Comparison of ENCODE assay signal across 10 cellular contexts in genomic region chr2:239441261-239441701, GRCh38. TPM values are rescaled to one million over a fixed set of nuclear protein-coding genes. Genes with fewer than 3 reads are reported as not detected.
DNase-seq lines count a peak whose midpoint lies in the region; ATAC-seq and TF ChIP-seq lines count a peak whose summit lies in the region.
"Had no signal": no experiment of that assay in that cellular context is flagged by ENCODE, and none has a peak within 500 bp of the region (broad histone marks: within the 10 kb centered on the region; RNA-seq: fewer than 3 reads in every experiment).

No MANE protein-coding gene starts in this region.

- no peak overlapping the region for H4K5ac ChIP-seq in mesendoderm (ENCODE audit: low read length)

- no peak overlapping the region for H2BK15ac ChIP-seq in mesendoderm (replicated peaks; ENCODE audit: low read depth)

- TF ChIP-seq POLR2A in vagina (IDR thresholded peaks at IDR 0.05) = no peak

- no peak overlapping the region for H3K4ac ChIP-seq in mesendoderm (ENCODE audit: low read depth, low read length)

- in situ Hi-C loops in astrocyte of the cerebellum (cut with HindIII; ENCODE audit: low sequenced_read_pairs) = no loop called here

- H3K9me3 ChIP-seq in heart right ventricle = peaks cover 0 to 3% (median 0%) of the 10 kb centered on the region in 11 donors
- H3K9me3 ChIP-seq in vagina = no peaks in the 10 kb centered on the region

- peak overlapping the region; percentile 19 for H3K56ac ChIP-seq in mesendoderm (ENCODE audit: low read length)

- H2BK120ac ChIP-seq in mesendoderm (ENCODE audit: low read depth, low read length) = no peak overlapping the region

- H2BK5ac ChIP-seq in mesendoderm (ENCODE audit: low read length) = no peak overlapping the region

- no peak overlapping the region for H3K23ac ChIP-seq in mesendoderm (ENCODE audit: low read length)

- no peak overlapping the region for H2AK5ac ChIP-seq in mesendoderm (ENCODE audit: low read length)

- H3K27ac ChIP-seq in heart right ventricle (no peak overlapping the region), mesendoderm (ENCODE audit: low read depth, low read length) (no peak overlapping the region), vagina (peak overlapping the region; percentile 75)

- peaks cover 3 to 73% (median 14%) of the 10 kb centered on the region in 9 donors for H3K4me1 ChIP-seq in heart right ventricle
- no peaks in the 10 kb centered on the region for H3K4me1 ChIP-seq in mesendoderm (ENCODE audit: control insufficient read depth, low read depth, low read length)
- peaks cover 63% of the 10 kb centered on the region for H3K4me1 ChIP-seq in vagina

- no peak overlapping the region for H3K4me2 ChIP-seq in mesendoderm (ENCODE audit: low read length)

- H3K4me3 ChIP-seq in heart right ventricle = peak overlapping the region in 6 of 10 donors; percentile 4 to 34 (median 24)
- no peak overlapping the region for H3K4me3 ChIP-seq in astrocyte of the cerebellum (ENCODE audit: low read depth, low read length)
- no peak overlapping the region for H3K4me3 ChIP-seq in mesendoderm (ENCODE audit: low read length)
- H3K4me3 ChIP-seq in vagina = peak overlapping the region; percentile 8 to 19

- H3K36me3 ChIP-seq in heart right ventricle = no peaks in the 10 kb centered on the region
- no peaks in the 10 kb centered on the region for H3K36me3 ChIP-seq in mesendoderm (ENCODE audit: control insufficient read depth, insufficient read depth, low read length)
- no peaks in the 10 kb centered on the region for H3K36me3 ChIP-seq in vagina

- no peak overlapping the region for H4K8ac ChIP-seq in mesendoderm (ENCODE audit: low read depth, low read length)

- ATAC-seq in heart right ventricle = no peak
- no peak for ATAC-seq in Right ventricle myocardium inferior
- no peak for ATAC-seq in HG03039 (IDR thresholded peaks at IDR 0.05; ENCODE audit: unreplicated experiment)
- no peak for ATAC-seq in GM18502 (IDR thresholded peaks at IDR 0.05; ENCODE audit: poor library complexity, unreplicated experiment)

- no peaks in the 10 kb centered on the region for H3K79me1 ChIP-seq in mesendoderm (ENCODE audit: low read length)

- H3K27me3 ChIP-seq in heart right ventricle (peaks cover 4 to 47% (median 28%) of the 10 kb centered on the region in 7 donors), mesendoderm (ENCODE audit: insufficient read depth, low read length, poor library complexity) (no peaks in the 10 kb centered on the region), vagina (no peaks in the 10 kb centered on the region)

- no peaks in the 10 kb centered on the region for H3K79me2 ChIP-seq in mesendoderm (ENCODE audit: control insufficient read depth, insufficient read depth, low read length)

- WGBS in heart right ventricle, 2 donors = 41 to 43% methylated on average over 17 of the region's 17 CpGs
- whole genome bisulfite sequencing in mesendoderm (ENCODE audit: extremely low coverage, insufficient coverage, low lambda C conversion rate) = no CpG with 5 or more reads among the region's 17 CpGs

- H3K18ac ChIP-seq in mesendoderm (ENCODE audit: low read length) = no peak overlapping the region

- no peak for DNase-seq in heart right ventricle
- DNase-seq in Right ventricle myocardium inferior (ENCODE audit: missing footprints) = no peak
- DNase-seq in astrocyte of the cerebellum (ENCODE audit: low read depth) = peak; percentile 29
- DNase-seq in mesendoderm = no peak
- DNase-seq in vagina (ENCODE audit: extremely low spot score in 2 of 2) = no peak
- no peak for DNase-seq in NCI-H2227 (lab: John Stamatoyannopoulos, UW; ENCODE audit: unreplicated experiment)
- DNase-seq: H9; stimulated activated CD4-positive, alpha-beta T cell treated with anti-CD3 and anti-CD28 coated beads, Interleukin-4, amount 100 ng/mL, for 1 hour had no signal

- no peak overlapping the region for H3K9ac ChIP-seq in mesendoderm (ENCODE audit: low read length)

- no peak for TF ChIP-seq CTCF in heart right ventricle (IDR thresholded peaks at IDR 0.05)
- TF ChIP-seq CTCF in astrocyte of the cerebellum (IDR thresholded peaks at IDR 0.05; ENCODE audit: low read depth, low read length, missing control alignments) = no peak
- TF ChIP-seq CTCF in vagina (IDR thresholded peaks at IDR 0.05) = no peak

- intact Hi-C loops in heart right ventricle (cut with DNase I) (loop anchor here in 1 of 10 donors (2.0 kb wide), 1 partner anchor 54 kb away; no protein-coding TSS in a partner anchor), Right ventricle myocardium inferior (cut with DNase I) (no loop called here), vagina (cut with DNase I) (no loop called here)

RNA-seq across cellular contexts. Expression of gene HDAC4, which starts 40.5 kb away (rescaled TPM):
- total RNA-seq in heart right ventricle (10 to 100 TPM; 18.8 to 40.0 (median 27.2) TPM), Right ventricle myocardium inferior (30.7 TPM), vagina (76.6 TPM)
- polyA plus RNA-seq in heart right ventricle = 10 to 100 TPM in 1 of 2 donors, 1 to 10 TPM in 1; 3.7 to 14.9 TPM
- 14.4 TPM for polyA plus RNA-seq in mesendoderm (2013, experiment 1 of 2)
- polyA plus RNA-seq in mesendoderm (2013, experiment 2 of 2) = 12.7 TPM

Comparison
In these comparisons a context has a peak if more than half of its experiments do, and no peak if none do; other contexts are left out.
1. H3K4me3 ChIP-seq: peak in heart right ventricle (6 of 10) and vagina (2 of 2); none in astrocyte of the cerebellum (single experiment) and mesendoderm (single experiment).